Comparison of ENCODE assay signal across 8 cellular contexts in genomic region chr19:38647368-38647965, GRCh38. TPM values are rescaled to one million over a fixed set of nuclear protein-coding genes. Genes with fewer than 3 reads are reported as not detected.
DNase-seq lines count a peak whose midpoint lies in the region; ATAC-seq, FAIRE-seq and TF ChIP-seq lines count a peak whose summit lies in the region.

Gene ACTN4 (plus strand): TSS chr19:38647649. CDS start chr19:38647746, 97 bp downstream.

- peak; percentile 82 for ATAC-seq in GM18907 (IDR thresholded peaks at IDR 0.05; ENCODE audit: unreplicated experiment)
- peak; percentile 75 for ATAC-seq in HG03139 (IDR thresholded peaks at IDR 0.05; ENCODE audit: unreplicated experiment)
- ATAC-seq in WTC11: peak; percentile 83

- peak within 1 kb of the TSS; percentile 97 for H3K9ac ChIP-seq in smooth muscle cell (ENCODE audit: low read depth)

- H3K4me1 Mint-ChIP-seq in WTC11: peaks cover 52% of the 10 kb centered on the region

- H3K36me3 Mint-ChIP-seq in WTC11: no peaks in the 10 kb centered on the region

- H3K4me3 Mint-ChIP-seq in WTC11: peak within 1 kb of the TSS; percentile 94

- DNase-seq in AG08395 (ENCODE audit: low spot score) (peak; percentile 99), NCI-H2227 (lab: John Stamatoyannopoulos, UW; ENCODE audit: unreplicated experiment) (peak; percentile 100), WTC11 (ENCODE audit: low spot score) (peak; percentile 100), bronchial epithelial cell (ENCODE audit: low read depth) (peak; percentile 81), iPS-NIHi7 (ENCODE audit: extremely low spot score) (peak; percentile 95), smooth muscle cell (lab: John Stamatoyannopoulos, UW; ENCODE audit: unreplicated experiment) (peak; percentile 99)

- POLR2A ChIA-PET in WTC11 (lab: Charles Lee): interaction anchor here (0.6 to 4.6 kb wide), 19 partner anchors 11 to 744 kb away, joined by 3 to 44 read pairs (median 4); partner anchors contain the start of genes EIF3K, GGN, MED29 and PAF1

- peak within 1 kb of the TSS; percentile 92 for H3K4me2 ChIP-seq in smooth muscle cell

- H3K79me2 ChIP-seq in smooth muscle cell (ENCODE audit: low read depth): peaks cover 50% of the 10 kb centered on the region

- H3K4me1 ChIP-seq in smooth muscle cell (ENCODE audit: low read depth): peaks cover 24% of the 10 kb centered on the region

- TF ChIP-seq CTCF in WTC11 (IDR thresholded peaks at IDR 0.05): no peak
- no peak for TF ChIP-seq CTCF in bronchial epithelial cell (IDR thresholded peaks at IDR 0.05; ENCODE audit: insufficient read depth, low read length, severe bottlenecking)
- no peak for TF ChIP-seq CTCF in smooth muscle cell (IDR thresholded peaks at IDR 0.05; ENCODE audit: borderline replicate concordance, insufficient read depth, poor library complexity, severe bottlenecking)

- peaks cover 10% of the 10 kb centered on the region for H3F3A ChIP-seq in smooth muscle cell (ENCODE audit: low read depth)

- FAIRE-seq in bronchial epithelial cell (lab: Jason Lieb, UNC): no peak

- no peaks in the 10 kb centered on the region for H3K9me3 Mint-ChIP-seq in WTC11

- H3K9me3 ChIP-seq in smooth muscle cell (replicated peaks; ENCODE audit: low read depth): no peaks in the 10 kb centered on the region

- CTCF ChIA-PET in WTC11 (lab: Charles Lee): interaction anchor here (0.5 to 7.0 kb wide), 18 partner anchors 12 to 461 kb away, joined by 3 to 101 read pairs (median 4); partner anchors contain the start of genes EIF3K, FAM98C, GGN and MRPS12

- H3K27ac ChIP-seq in smooth muscle cell (ENCODE audit: low read depth): peak within 1 kb of the TSS; percentile 100

- peaks cover 49% of the 10 kb centered on the region for H4K20me1 ChIP-seq in smooth muscle cell (ENCODE audit: low read depth)

- under 1% methylated on average over 64 of the region's 77 CpGs for WGBS in smooth muscle cell (ENCODE audit: low lambda C conversion rate)

- H3K27ac Mint-ChIP-seq in WTC11: peak within 1 kb of the TSS; percentile 93

- H3K4me3 ChIP-seq in bronchial epithelial cell (ENCODE audit: low read depth, low read length) (peak within 1 kb of the TSS; percentile 99), smooth muscle cell (peak within 1 kb of the TSS; percentile 100)

- H3K27me3 ChIP-seq in bronchial epithelial cell (ENCODE audit: control insufficient read depth, insufficient read depth, low read length) (no peaks in the 10 kb centered on the region), smooth muscle cell (ENCODE audit: low read depth) (no peaks in the 10 kb centered on the region)

- H3K27me3 Mint-ChIP-seq in WTC11 (ENCODE audit: low read depth): no peaks in the 10 kb centered on the region

- H3K36me3 ChIP-seq in bronchial epithelial cell (ENCODE audit: control insufficient read depth, insufficient read depth, low read length) (no peaks in the 10 kb centered on the region), smooth muscle cell (ENCODE audit: low read depth) (no peaks in the 10 kb centered on the region)

- no peak within 1 kb of the TSS for H2AFZ ChIP-seq in smooth muscle cell (ENCODE audit: low read depth)

TF ChIP-seq in WTC11, 78 proteins besides CTCF, POLR2A, EP300 and RAD21 (continues in another document):
- TF ChIP-seq SMAD4 (CRISPR knock-in tag; IDR thresholded peaks at IDR 0.05): no peak
- TF ChIP-seq, protein P1, sequence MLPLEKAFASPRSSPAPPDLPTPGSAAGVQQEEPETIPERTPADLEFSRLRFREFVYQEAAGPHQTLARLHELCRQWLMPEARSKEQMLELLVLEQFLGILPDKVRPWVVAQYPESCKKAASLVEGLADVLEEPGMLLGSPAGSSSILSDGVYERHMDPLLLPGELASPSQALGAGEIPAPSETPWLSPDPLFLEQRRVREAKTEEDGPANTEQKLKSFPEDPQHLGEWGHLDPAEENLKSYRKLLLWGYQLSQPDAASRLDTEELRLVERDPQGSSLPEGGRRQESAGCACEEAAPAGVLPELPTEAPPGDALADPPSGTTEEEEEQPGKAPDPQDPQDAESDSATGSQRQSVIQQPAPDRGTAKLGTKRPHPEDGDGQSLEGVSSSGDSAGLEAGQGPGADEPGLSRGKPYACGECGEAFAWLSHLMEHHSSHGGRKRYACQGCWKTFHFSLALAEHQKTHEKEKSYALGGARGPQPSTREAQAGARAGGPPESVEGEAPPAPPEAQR (CRISPR knock-in tag; IDR thresholded peaks at IDR 0.05): no peak
- TF ChIP-seq FOXK1 (CRISPR knock-in tag; IDR thresholded peaks at IDR 0.05): peak; percentile 35; the same call in 1 of the 2 replicates
- peak; percentile 31; the same call in 1 of the 2 replicates for TF ChIP-seq SP1 (CRISPR knock-in tag; conservative IDR thresholded peaks at IDR 0.05)
- peak; percentile 38; the same call in 1 of the 2 replicates for TF ChIP-seq ESRRA (CRISPR knock-in tag; IDR thresholded peaks at IDR 0.05; ENCODE audit: borderline replicate concordance)
- TF ChIP-seq, protein P2, sequence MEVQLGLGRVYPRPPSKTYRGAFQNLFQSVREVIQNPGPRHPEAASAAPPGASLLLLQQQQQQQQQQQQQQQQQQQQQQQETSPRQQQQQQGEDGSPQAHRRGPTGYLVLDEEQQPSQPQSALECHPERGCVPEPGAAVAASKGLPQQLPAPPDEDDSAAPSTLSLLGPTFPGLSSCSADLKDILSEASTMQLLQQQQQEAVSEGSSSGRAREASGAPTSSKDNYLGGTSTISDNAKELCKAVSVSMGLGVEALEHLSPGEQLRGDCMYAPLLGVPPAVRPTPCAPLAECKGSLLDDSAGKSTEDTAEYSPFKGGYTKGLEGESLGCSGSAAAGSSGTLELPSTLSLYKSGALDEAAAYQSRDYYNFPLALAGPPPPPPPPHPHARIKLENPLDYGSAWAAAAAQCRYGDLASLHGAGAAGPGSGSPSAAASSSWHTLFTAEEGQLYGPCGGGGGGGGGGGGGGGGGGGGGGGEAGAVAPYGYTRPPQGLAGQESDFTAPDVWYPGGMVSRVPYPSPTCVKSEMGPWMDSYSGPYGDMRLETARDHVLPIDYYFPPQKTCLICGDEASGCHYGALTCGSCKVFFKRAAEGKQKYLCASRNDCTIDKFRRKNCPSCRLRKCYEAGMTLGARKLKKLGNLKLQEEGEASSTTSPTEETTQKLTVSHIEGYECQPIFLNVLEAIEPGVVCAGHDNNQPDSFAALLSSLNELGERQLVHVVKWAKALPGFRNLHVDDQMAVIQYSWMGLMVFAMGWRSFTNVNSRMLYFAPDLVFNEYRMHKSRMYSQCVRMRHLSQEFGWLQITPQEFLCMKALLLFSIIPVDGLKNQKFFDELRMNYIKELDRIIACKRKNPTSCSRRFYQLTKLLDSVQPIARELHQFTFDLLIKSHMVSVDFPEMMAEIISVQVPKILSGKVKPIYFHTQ (CRISPR knock-in tag; IDR thresholded peaks at IDR 0.05): no peak
- no peak for TF ChIP-seq CDX4 (CRISPR knock-in tag; IDR thresholded peaks at IDR 0.05; ENCODE audit: borderline replicate concordance)
- TF ChIP-seq TCF7 (CRISPR knock-in tag; IDR thresholded peaks at IDR 0.05; ENCODE audit: low read depth): no peak
- TF ChIP-seq, protein P3, sequence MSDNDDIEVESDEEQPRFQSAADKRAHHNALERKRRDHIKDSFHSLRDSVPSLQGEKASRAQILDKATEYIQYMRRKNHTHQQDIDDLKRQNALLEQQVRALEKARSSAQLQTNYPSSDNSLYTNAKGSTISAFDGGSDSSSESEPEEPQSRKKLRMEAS (CRISPR knock-in tag; IDR thresholded peaks at IDR 0.05): peak; percentile 41; the same call in 1 of the 2 replicates
- TF ChIP-seq, protein P4, sequence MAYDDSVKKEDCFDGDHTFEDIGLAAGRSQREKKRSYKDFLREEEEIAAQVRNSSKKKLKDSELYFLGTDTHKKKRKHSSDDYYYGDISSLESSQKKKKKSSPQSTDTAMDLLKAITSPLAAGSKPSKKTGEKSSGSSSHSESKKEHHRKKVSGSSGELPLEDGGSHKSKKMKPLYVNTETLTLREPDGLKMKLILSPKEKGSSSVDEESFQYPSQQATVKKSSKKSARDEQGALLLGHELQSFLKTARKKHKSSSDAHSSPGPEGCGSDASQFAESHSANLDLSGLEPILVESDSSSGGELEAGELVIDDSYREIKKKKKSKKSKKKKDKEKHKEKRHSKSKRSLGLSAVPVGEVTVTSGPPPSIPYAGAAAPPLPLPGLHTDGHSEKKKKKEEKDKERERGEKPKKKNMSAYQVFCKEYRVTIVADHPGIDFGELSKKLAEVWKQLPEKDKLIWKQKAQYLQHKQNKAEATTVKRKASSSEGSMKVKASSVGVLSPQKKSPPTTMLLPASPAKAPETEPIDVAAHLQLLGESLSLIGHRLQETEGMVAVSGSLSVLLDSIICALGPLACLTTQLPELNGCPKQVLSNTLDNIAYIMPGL (CRISPR knock-in tag; IDR thresholded peaks at IDR 0.05): 0 out of 2 replicates have a peak, but pooled peaks have one; percentile 47
- TF ChIP-seq ZNF416 (CRISPR knock-in tag; IDR thresholded peaks at IDR 0.05): peak; percentile 96
- TF ChIP-seq TEAD4 (CRISPR knock-in tag; IDR thresholded peaks at IDR 0.05): no peak
- TF ChIP-seq MXD4 (CRISPR knock-in tag; IDR thresholded peaks at IDR 0.05; ENCODE audit: borderline replicate concordance): no peak
- no peak for TF ChIP-seq ATF3 (CRISPR knock-in tag; conservative IDR thresholded peaks at IDR 0.05)
- 0 out of 2 replicates have a peak, but pooled peaks have one; percentile 44 for TF ChIP-seq CREM (CRISPR knock-in tag; IDR thresholded peaks at IDR 0.05)
- no peak for TF ChIP-seq OVOL2 (CRISPR knock-in tag; IDR thresholded peaks at IDR 0.05; ENCODE audit: borderline replicate concordance)
- TF ChIP-seq NR2C2 (CRISPR knock-in tag; IDR thresholded peaks at IDR 0.05): no peak

RNA-seq across cellular contexts. Expression of gene ACTN4, which starts in this region (rescaled TPM):
- total RNA-seq in WTC11 (2021): 484 to 511 TPM (median 506 TPM) in 3 replicates
- total RNA-seq in bronchial epithelial cell: 130 and 135 TPM in 2 replicates
- 311 TPM in 2 replicates for total RNA-seq in smooth muscle cell
- 53.8 and 60.4 TPM in 2 replicates for polyA plus RNA-seq in smooth muscle cell

Comparison
In these comparisons a context has a peak if more than half of its experiments do, and no peak if none do; other contexts are left out.
1. Peak in every context shown above with its lines: DNase-seq, ATAC-seq, H3K4me3 ChIP-seq and H3K27ac ChIP-seq.